1 cellular context compared by ENCODE assay signal in the genomic region with DNA sequence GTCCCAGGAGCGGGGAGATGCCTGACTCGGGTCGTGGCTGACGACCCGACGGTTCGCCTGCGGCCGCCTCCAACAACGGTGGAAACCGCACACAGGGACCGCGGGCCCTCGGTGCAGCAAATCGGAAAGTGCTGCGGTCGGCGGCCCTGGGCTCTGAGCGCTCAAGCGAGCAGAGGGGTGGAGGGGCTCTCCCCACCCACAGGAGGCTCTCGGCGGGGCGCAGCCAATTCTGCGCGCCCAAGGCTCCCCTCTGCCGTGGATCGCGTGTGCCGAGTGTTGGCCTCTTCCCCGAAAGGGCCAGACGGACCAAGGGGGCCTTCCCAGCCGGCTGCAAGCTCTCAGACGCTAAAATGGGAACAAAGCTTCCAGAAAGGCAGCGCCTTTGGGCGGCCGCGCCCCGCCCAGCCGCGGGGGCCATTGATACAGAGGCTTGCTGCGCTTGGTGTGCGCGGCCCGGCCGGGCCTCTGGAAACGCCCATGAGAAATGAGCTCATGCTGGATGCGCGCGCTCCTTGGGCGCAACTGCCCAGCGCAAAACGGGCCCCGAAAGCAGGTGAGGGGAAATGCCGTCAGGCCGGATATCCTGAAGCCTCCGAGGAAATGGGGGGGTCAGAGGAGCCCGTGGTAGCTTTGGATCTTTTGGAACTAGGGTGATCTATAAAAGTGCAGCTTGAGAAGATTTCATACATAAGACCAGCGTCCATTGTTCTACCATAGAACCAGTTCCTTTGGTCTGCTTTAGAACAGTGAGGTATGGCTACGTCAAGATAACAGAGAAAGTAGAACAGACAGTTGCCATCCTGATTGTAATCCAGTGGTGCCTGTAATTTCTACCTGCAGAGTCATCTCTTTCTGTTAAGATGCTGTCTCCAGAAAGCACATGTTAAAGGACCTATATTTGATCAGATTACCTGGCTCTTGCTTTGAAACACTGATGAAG.
TF ChIP-seq lines count a peak whose summit lies in the region.

No MANE protein-coding gene starts in this region.

TF ChIP-seq in GM12878, 131 proteins besides CTCF, POLR2A, EP300 and RAD21 (continued from another document and continues in another):
- 0 out of 4 replicates have a peak, but pooled peaks of 1 of the 2 experiments have one; percentile 3 for TF ChIP-seq SRF (IDR thresholded peaks at IDR 0.05; ENCODE audit: low read depth in 2 of 2, low read length in 2 of 2)
- TF ChIP-seq MEF2A (IDR thresholded peaks at IDR 0.05; ENCODE audit: insufficient read depth, low read depth, low read length): 0 out of 2 replicates have a peak, but pooled peaks have one; percentile 62
- peak; percentile 94; the same call in 1 of the 2 replicates for TF ChIP-seq RB1 (IDR thresholded peaks at IDR 0.05; ENCODE audit: borderline replicate concordance)
- peak; percentile 81 for TF ChIP-seq KLF5 (IDR thresholded peaks at IDR 0.05; ENCODE audit: partially characterized antibody)
- peak; percentile 86 for TF ChIP-seq FOXM1 (IDR thresholded peaks at IDR 0.05; ENCODE audit: low read depth, low read length)
- TF ChIP-seq SMAD5 (IDR thresholded peaks at IDR 0.05; ENCODE audit: low read depth): peak; percentile 77
- TF ChIP-seq, protein P1, sequence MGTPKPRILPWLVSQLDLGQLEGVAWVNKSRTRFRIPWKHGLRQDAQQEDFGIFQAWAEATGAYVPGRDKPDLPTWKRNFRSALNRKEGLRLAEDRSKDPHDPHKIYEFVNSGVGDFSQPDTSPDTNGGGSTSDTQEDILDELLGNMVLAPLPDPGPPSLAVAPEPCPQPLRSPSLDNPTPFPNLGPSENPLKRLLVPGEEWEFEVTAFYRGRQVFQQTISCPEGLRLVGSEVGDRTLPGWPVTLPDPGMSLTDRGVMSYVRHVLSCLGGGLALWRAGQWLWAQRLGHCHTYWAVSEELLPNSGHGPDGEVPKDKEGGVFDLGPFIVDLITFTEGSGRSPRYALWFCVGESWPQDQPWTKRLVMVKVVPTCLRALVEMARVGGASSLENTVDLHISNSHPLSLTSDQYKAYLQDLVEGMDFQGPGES (IDR thresholded peaks at IDR 0.05): no peak
- TF ChIP-seq, protein P2, sequence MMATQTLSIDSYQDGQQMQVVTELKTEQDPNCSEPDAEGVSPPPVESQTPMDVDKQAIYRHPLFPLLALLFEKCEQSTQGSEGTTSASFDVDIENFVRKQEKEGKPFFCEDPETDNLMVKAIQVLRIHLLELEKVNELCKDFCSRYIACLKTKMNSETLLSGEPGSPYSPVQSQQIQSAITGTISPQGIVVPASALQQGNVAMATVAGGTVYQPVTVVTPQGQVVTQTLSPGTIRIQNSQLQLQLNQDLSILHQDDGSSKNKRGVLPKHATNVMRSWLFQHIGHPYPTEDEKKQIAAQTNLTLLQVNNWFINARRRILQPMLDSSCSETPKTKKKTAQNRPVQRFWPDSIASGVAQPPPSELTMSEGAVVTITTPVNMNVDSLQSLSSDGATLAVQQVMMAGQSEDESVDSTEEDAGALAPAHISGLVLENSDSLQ (IDR thresholded peaks at IDR 0.05): no peak
- peak; percentile 96 for TF ChIP-seq IKZF1 (conservative IDR thresholded peaks at IDR 0.05)
- TF ChIP-seq TCF3 (IDR thresholded peaks at IDR 0.05; ENCODE audit: borderline replicate concordance, insufficient read depth, low read depth, low read length): 0 out of 2 replicates have a peak, but pooled peaks have one; percentile 18
- TF ChIP-seq SUPT20H (IDR thresholded peaks at IDR 0.05; ENCODE audit: borderline replicate concordance, control insufficient read depth, low read depth, low read length): no peak
- TF ChIP-seq, protein P3, sequence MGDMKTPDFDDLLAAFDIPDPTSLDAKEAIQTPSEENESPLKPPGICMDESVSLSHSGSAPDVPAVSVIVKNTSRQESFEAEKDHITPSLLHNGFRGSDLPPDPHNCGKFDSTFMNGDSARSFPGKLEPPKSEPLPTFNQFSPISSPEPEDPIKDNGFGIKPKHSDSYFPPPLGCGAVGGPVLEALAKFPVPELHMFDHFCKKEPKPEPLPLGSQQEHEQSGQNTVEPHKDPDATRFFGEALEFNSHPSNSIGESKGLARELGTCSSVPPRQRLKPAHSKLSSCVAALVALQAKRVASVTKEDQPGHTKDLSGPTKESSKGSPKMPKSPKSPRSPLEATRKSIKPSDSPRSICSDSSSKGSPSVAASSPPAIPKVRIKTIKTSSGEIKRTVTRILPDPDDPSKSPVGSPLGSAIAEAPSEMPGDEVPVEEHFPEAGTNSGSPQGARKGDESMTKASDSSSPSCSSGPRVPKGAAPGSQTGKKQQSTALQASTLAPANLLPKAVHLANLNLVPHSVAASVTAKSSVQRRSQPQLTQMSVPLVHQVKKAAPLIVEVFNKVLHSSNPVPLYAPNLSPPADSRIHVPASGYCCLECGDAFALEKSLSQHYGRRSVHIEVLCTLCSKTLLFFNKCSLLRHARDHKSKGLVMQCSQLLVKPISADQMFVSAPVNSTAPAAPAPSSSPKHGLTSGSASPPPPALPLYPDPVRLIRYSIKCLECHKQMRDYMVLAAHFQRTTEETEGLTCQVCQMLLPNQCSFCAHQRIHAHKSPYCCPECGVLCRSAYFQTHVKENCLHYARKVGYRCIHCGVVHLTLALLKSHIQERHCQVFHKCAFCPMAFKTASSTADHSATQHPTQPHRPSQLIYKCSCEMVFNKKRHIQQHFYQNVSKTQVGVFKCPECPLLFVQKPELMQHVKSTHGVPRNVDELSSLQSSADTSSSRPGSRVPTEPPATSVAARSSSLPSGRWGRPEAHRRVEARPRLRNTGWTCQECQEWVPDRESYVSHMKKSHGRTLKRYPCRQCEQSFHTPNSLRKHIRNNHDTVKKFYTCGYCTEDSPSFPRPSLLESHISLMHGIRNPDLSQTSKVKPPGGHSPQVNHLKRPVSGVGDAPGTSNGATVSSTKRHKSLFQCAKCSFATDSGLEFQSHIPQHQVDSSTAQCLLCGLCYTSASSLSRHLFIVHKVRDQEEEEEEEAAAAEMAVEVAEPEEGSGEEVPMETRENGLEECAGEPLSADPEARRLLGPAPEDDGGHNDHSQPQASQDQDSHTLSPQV (IDR thresholded peaks at IDR 0.05): no peak
- peak; percentile 83 for TF ChIP-seq NKRF (conservative IDR thresholded peaks at IDR 0.05)
- peak; percentile 94 for TF ChIP-seq CBX5 (IDR thresholded peaks at IDR 0.05; ENCODE audit: low read depth)
- no peak for TF ChIP-seq ZNF622 (IDR thresholded peaks at IDR 0.05)
- TF ChIP-seq, protein P4, sequence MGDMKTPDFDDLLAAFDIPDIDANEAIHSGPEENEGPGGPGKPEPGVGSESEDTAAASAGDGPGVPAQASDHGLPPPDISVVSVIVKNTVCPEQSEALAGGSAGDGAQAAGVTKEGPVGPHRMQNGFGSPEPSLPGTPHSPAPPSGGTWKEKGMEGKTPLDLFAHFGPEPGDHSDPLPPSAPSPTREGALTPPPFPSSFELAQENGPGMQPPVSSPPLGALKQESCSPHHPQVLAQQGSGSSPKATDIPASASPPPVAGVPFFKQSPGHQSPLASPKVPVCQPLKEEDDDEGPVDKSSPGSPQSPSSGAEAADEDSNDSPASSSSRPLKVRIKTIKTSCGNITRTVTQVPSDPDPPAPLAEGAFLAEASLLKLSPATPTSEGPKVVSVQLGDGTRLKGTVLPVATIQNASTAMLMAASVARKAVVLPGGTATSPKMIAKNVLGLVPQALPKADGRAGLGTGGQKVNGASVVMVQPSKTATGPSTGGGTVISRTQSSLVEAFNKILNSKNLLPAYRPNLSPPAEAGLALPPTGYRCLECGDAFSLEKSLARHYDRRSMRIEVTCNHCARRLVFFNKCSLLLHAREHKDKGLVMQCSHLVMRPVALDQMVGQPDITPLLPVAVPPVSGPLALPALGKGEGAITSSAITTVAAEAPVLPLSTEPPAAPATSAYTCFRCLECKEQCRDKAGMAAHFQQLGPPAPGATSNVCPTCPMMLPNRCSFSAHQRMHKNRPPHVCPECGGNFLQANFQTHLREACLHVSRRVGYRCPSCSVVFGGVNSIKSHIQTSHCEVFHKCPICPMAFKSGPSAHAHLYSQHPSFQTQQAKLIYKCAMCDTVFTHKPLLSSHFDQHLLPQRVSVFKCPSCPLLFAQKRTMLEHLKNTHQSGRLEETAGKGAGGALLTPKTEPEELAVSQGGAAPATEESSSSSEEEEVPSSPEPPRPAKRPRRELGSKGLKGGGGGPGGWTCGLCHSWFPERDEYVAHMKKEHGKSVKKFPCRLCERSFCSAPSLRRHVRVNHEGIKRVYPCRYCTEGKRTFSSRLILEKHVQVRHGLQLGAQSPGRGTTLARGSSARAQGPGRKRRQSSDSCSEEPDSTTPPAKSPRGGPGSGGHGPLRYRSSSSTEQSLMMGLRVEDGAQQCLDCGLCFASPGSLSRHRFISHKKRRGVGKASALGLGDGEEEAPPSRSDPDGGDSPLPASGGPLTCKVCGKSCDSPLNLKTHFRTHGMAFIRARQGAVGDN (IDR thresholded peaks at IDR 0.05): peak; percentile 63
- no peak; the same call in 1 of the 2 replicates for TF ChIP-seq MAX (IDR thresholded peaks at IDR 0.05; ENCODE audit: low read depth, low read length)
- no peak for TF ChIP-seq EZH2 (IDR thresholded peaks at IDR 0.05; ENCODE audit: borderline replicate concordance, control insufficient read depth, low read depth, low read length)
- peak; percentile 47; the same call in 1 of the 2 replicates for TF ChIP-seq MTA3 (IDR thresholded peaks at IDR 0.05; ENCODE audit: borderline replicate concordance, low read length)
- no peak for TF ChIP-seq FOS (IDR thresholded peaks at IDR 0.05; ENCODE audit: borderline replicate concordance, extremely low read depth, insufficient read length)
- TF ChIP-seq TCF7 (IDR thresholded peaks at IDR 0.05; ENCODE audit: borderline replicate concordance): peak; percentile 4; the same call in 1 of the 2 replicates
- TF ChIP-seq BCL11A (IDR thresholded peaks at IDR 0.05; ENCODE audit: low read depth, low read length): peak; percentile 62
- peak; percentile 81 for TF ChIP-seq IRF5 (IDR thresholded peaks at IDR 0.05; ENCODE audit: borderline replicate concordance)
- TF ChIP-seq, protein P5, sequence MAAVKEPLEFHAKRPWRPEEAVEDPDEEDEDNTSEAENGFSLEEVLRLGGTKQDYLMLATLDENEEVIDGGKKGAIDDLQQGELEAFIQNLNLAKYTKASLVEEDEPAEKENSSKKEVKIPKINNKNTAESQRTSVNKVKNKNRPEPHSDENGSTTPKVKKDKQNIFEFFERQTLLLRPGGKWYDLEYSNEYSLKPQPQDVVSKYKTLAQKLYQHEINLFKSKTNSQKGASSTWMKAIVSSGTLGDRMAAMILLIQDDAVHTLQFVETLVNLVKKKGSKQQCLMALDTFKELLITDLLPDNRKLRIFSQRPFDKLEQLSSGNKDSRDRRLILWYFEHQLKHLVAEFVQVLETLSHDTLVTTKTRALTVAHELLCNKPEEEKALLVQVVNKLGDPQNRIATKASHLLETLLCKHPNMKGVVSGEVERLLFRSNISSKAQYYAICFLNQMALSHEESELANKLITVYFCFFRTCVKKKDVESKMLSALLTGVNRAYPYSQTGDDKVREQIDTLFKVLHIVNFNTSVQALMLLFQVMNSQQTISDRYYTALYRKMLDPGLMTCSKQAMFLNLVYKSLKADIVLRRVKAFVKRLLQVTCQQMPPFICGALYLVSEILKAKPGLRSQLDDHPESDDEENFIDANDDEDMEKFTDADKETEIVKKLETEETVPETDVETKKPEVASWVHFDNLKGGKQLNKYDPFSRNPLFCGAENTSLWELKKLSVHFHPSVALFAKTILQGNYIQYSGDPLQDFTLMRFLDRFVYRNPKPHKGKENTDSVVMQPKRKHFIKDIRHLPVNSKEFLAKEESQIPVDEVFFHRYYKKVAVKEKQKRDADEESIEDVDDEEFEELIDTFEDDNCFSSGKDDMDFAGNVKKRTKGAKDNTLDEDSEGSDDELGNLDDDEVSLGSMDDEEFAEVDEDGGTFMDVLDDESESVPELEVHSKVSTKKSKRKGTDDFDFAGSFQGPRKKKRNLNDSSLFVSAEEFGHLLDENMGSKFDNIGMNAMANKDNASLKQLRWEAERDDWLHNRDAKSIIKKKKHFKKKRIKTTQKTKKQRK (IDR thresholded peaks at IDR 0.05; ENCODE audit: low read depth, low read length): no peak
- no peak for TF ChIP-seq STAT3 (IDR thresholded peaks at IDR 0.05; ENCODE audit: low read depth, low read length)
- no peak for TF ChIP-seq HCFC1 (IDR thresholded peaks at IDR 0.05; ENCODE audit: low read length)
- no peak for TF ChIP-seq ZNF217 (IDR thresholded peaks at IDR 0.05)
- no peak for TF ChIP-seq NFXL1 (IDR thresholded peaks at IDR 0.05; ENCODE audit: borderline replicate concordance)
- TF ChIP-seq HDAC6 (IDR thresholded peaks at IDR 0.05; ENCODE audit: unreplicated experiment): no peak
- peak; percentile 71 for TF ChIP-seq POLR2AphosphoS2 (IDR thresholded peaks at IDR 0.05; ENCODE audit: low read depth, low read length)
- no peak for TF ChIP-seq HSF1 (IDR thresholded peaks at IDR 0.05; ENCODE audit: low read depth, low read length)
